In the genomic region with DNA sequence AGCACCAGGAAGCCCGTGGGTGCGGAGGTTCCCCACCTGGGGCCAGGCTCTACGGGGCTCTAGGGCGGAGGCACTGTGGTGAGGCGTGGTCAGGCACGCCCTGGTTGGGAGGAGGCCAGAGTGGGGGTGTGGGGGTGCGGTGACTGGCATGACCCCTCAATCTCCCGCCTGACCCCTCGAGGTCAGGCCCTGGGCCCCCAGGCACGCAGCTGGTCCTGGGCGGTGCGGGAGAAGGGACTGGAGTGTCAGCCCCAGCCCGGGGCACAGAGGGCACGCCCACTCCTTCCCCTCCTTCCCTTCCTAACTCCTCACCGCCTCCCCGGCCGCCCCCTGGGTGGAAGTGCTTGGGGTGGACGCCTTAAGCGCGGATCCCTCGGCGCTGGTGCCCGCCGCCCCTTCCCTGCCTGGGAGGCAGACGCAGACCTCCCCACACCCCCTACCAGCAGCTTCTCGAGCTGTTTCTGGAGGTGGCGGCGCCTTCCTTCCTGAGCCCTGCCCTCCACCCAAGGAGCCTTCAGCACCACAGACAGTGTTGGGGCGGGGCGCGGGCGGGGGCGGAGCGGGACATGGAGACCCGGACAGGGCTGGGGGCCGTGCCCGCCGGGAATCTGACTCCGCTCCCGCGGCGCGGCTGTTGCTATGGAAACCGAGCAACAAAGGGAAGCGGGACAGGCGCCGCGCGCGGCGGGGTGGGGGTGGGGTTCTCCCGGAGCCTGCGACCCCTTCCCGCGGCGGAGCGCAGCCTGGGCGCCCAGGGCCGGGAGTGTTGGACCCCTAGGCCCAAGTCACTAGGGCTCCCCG, we compare ENCODE assay signal across 8 cellular contexts. TPM values are rescaled to one million over a fixed set of nuclear protein-coding genes. Genes with fewer than 3 reads are reported as not detected.
DNase-seq lines count a peak whose midpoint lies in the region; ATAC-seq and TF ChIP-seq lines count a peak whose summit lies in the region.

No MANE protein-coding gene starts in this region.

- peaks cover 6% of the 10 kb centered on the region for H3K36me3 ChIP-seq in BE2C

- H3K36me3 Mint-ChIP-seq in activated T-cell treated with anti-CD3 and anti-CD28 coated beads, Interleukin-2, amount 50 U/mL, for 4 hours (ENCODE audit: insufficient read depth), result no peaks in the 10 kb centered on the region

- peaks cover 15% of the 10 kb centered on the region for H3K4me1 Mint-ChIP-seq in activated T-cell treated with anti-CD3 and anti-CD28 coated beads, Interleukin-2, amount 50 U/mL, for 4 hours (ENCODE audit: low read depth)
- H3K4me1 Mint-ChIP-seq in stimulated activated naive CD8-positive, alpha-beta T cell treated with anti-CD3 and anti-CD28 coated beads, Interleukin-15, amount 100 ng/mL, for 72 hours, result peaks cover 37% of the 10 kb centered on the region

- H3K4me1 ChIP-seq in BE2C, result peaks cover 43% of the 10 kb centered on the region

- no peaks in the 10 kb centered on the region for H3K27me3 Mint-ChIP-seq in activated T-cell treated with anti-CD3 and anti-CD28 coated beads, Interleukin-2, amount 50 U/mL, for 4 hours (ENCODE audit: low read depth)
- H3K27me3 Mint-ChIP-seq in stimulated activated naive CD8-positive, alpha-beta T cell treated with anti-CD3 and anti-CD28 coated beads, Interleukin-15, amount 100 ng/mL, for 72 hours, result peaks cover 28% of the 10 kb centered on the region

- H3K9me3 Mint-ChIP-seq in activated T-cell treated with anti-CD3 and anti-CD28 coated beads, Interleukin-2, amount 50 U/mL, for 4 hours, result no peaks in the 10 kb centered on the region
- H3K9me3 Mint-ChIP-seq in stimulated activated naive CD8-positive, alpha-beta T cell treated with anti-CD3 and anti-CD28 coated beads, Interleukin-15, amount 100 ng/mL, for 72 hours, result peaks cover 0 to 4% of the 10 kb centered on the region in 2 donors

- no peaks in the 10 kb centered on the region for H3K27me3 ChIP-seq in BE2C

- H3K27ac Mint-ChIP-seq in stimulated activated naive CD8-positive, alpha-beta T cell treated with anti-CD3 and anti-CD28 coated beads, Interleukin-15, amount 100 ng/mL, for 72 hours, result no peak overlapping the region

- TF ChIP-seq CTCF in BE2C (IDR thresholded peaks at IDR 0.05; ENCODE audit: low read depth, low read length) (no peak), epithelial cell of proximal tubule (conservative IDR thresholded peaks at IDR 0.05; ENCODE audit: low read depth, low read length) (no peak)

- DNase-seq in BE2C, result peak; percentile 97
- peak; percentile 91 for DNase-seq in HPDE6-E6E7 (ENCODE audit: extremely low spot score)
- peak; percentile 16 for DNase-seq in NOMO-1 treated with DMSO at 0.1 percent for 48 hours (lab: John Stamatoyannopoulos, UW; ENCODE audit: unreplicated experiment)
- DNase-seq in activated T-cell treated with anti-CD3 and anti-CD28 coated beads, Interleukin-2, amount 50 U/mL, for 4 hours, result peak; percentile 58
- no peak for DNase-seq in epithelial cell of proximal tubule (ENCODE audit: low read depth)
- DNase-seq in midbrain (lab: John Stamatoyannopoulos, UW), result peak; percentile 32
- no peak for DNase-seq in stimulated activated naive CD8-positive, alpha-beta T cell treated with anti-CD3 and anti-CD28 coated beads, Interleukin-15, amount 100 ng/mL, for 72 hours

- H3K4me3 Mint-ChIP-seq in activated T-cell treated with anti-CD3 and anti-CD28 coated beads, Interleukin-2, amount 50 U/mL, for 4 hours, result peak overlapping the region; percentile 68
- H3K4me3 Mint-ChIP-seq in stimulated activated naive CD8-positive, alpha-beta T cell treated with anti-CD3 and anti-CD28 coated beads, Interleukin-15, amount 100 ng/mL, for 72 hours, result peak overlapping the region; percentile 65 to 79

- H3K9me3 ChIP-seq in BE2C, result no peaks in the 10 kb centered on the region

- peak; percentile 65 to 72 for ATAC-seq in activated T-cell treated with anti-CD3 and anti-CD28 coated beads, Interleukin-2, amount 50 U/mL, for 4 hours
- peak; percentile 57 for ATAC-seq in stimulated activated naive CD8-positive, alpha-beta T cell treated with anti-CD3 and anti-CD28 coated beads, Interleukin-15, amount 100 ng/mL, for 72 hours
- ATAC-seq in HG03521 (IDR thresholded peaks at IDR 0.05; ENCODE audit: unreplicated experiment), result no peak

- H3K4me3 ChIP-seq in BE2C (ENCODE audit: low read depth, low read length) (peak overlapping the region; percentile 51), epithelial cell of proximal tubule (ENCODE audit: low read depth, low read length) (peak overlapping the region; percentile 65)

RNA-seq across cellular contexts. Expression of a gene that starts 0.7 kb away (rescaled TPM):
- polyA plus RNA-seq in BE2C (2012; ENCODE audit: insufficient read depth, insufficient read length, low read depth), result 2,068 TPM
- total RNA-seq in activated T-cell treated with anti-CD3 and anti-CD28 coated beads, Interleukin-2, amount 50 U/mL, for 4 hours, result 1 to 10 TPM in 1 of 3 donors, under 1 TPM in 2; 0.90 to 1.4 (median 0.91) TPM
- 101 and 121 TPM in 2 replicates for total RNA-seq in epithelial cell of proximal tubule

RNA-seq across cellular contexts. Expression of a gene that starts 12.8 kb away (rescaled TPM):
- polyA plus RNA-seq in BE2C (2012; ENCODE audit: insufficient read depth, insufficient read length, low read depth), result 451 TPM
- total RNA-seq in activated T-cell treated with anti-CD3 and anti-CD28 coated beads, Interleukin-2, amount 50 U/mL, for 4 hours, result 10 to 100 TPM; 24.9 to 43.9 (median 33.5) TPM
- total RNA-seq in epithelial cell of proximal tubule, result 7.0 and 8.3 TPM in 2 replicates

RNA-seq across cellular contexts. Expression of a gene that starts 17.2 kb away (rescaled TPM):
- polyA plus RNA-seq in BE2C (2012; ENCODE audit: insufficient read depth, insufficient read length, low read depth), result 40.9 TPM
- 10 to 100 TPM; 53.7 to 58.7 (median 57.8) TPM for total RNA-seq in activated T-cell treated with anti-CD3 and anti-CD28 coated beads, Interleukin-2, amount 50 U/mL, for 4 hours
- 30.5 and 48.3 TPM in 2 replicates for total RNA-seq in epithelial cell of proximal tubule

RNA-seq across cellular contexts. Expression of a gene that starts 52.5 kb away (rescaled TPM):
- polyA plus RNA-seq in BE2C (2012; ENCODE audit: insufficient read depth, insufficient read length, low read depth), result 11.3 TPM
- 10 to 100 TPM; 14.4 to 24.6 (median 19.5) TPM for total RNA-seq in activated T-cell treated with anti-CD3 and anti-CD28 coated beads, Interleukin-2, amount 50 U/mL, for 4 hours
- 3.5 and 5.6 TPM in 2 replicates for total RNA-seq in epithelial cell of proximal tubule

RNA-seq across cellular contexts. Expression of a gene that starts 54.2 kb away (rescaled TPM):
- polyA plus RNA-seq in BE2C (2012; ENCODE audit: insufficient read depth, insufficient read length, low read depth), result 121 TPM
- total RNA-seq in activated T-cell treated with anti-CD3 and anti-CD28 coated beads, Interleukin-2, amount 50 U/mL, for 4 hours, result 100 to 1,000 TPM; 154 to 166 (median 154) TPM
- 56.1 and 64.1 TPM in 2 replicates for total RNA-seq in epithelial cell of proximal tubule

Comparison
In these comparisons a context has a peak if more than half of its experiments do, and no peak if none do; other contexts are left out.
1. DNase-seq: peak in BE2C (single experiment), HPDE6-E6E7 (single experiment), NOMO-1 treated with DMSO at 0.1 percent for 48 hours (single experiment), activated T-cell treated with anti-CD3 and anti-CD28 coated beads, Interleukin-2, amount 50 U/mL, for 4 hours (single experiment) and midbrain (single experiment); none in epithelial cell of proximal tubule (single experiment) and stimulated activated naive CD8-positive, alpha-beta T cell treated with anti-CD3 and anti-CD28 coated beads, Interleukin-15, amount 100 ng/mL, for 72 hours (0 of 2).
2. RNA of a gene that starts 0.7 kb away (total RNA-seq): 101 to 121 TPM in epithelial cell of proximal tubule; 0.90 to 1.4 TPM in activated T-cell treated with anti-CD3 and anti-CD28 coated beads, Interleukin-2, amount 50 U/mL, for 4 hours; every median in the first group is over 10 times any median in the second.